ENCODE assay signal across 1 cellular context in genomic region chr5:74141053-74141452, GRCh38.
TF ChIP-seq lines count a peak whose summit lies in the region.

No MANE protein-coding gene starts in this region.

TF ChIP-seq in IMR-90, 13 proteins besides CTCF, POLR2A, EP300 and RAD21 (continued from another document):
- TF ChIP-seq USF2 (IDR thresholded peaks at IDR 0.05; ENCODE audit: low read depth, low read length) (no peak), MXI1 (IDR thresholded peaks at IDR 0.05; ENCODE audit: borderline replicate concordance, low read depth, low read length) (no peak), CEBPB (IDR thresholded peaks at IDR 0.05; ENCODE audit: low read depth, low read length) (no peak), MAZ (IDR thresholded peaks at IDR 0.05; ENCODE audit: borderline replicate concordance, low read depth, low read length) (no peak), FOS (IDR thresholded peaks at IDR 0.05; ENCODE audit: low read depth, low read length) (no peak), RCOR1 (IDR thresholded peaks at IDR 0.05; ENCODE audit: insufficient replicate concordance, low read length) (no peak), ELK1 (IDR thresholded peaks at IDR 0.05; ENCODE audit: borderline replicate concordance, low read depth, low read length) (no peak)
TF ChIP-seq in IMR-90: peak in this region for 0.
